21 cellular contexts compared by ENCODE assay signal in genomic region chr16:54454616-54455015, GRCh38.
"Had no signal": no experiment of that assay in that cellular context is flagged by ENCODE, and none has a peak within 500 bp of the region (broad histone marks: within the 10 kb centered on the region; RNA-seq: fewer than 3 reads in every experiment).

No MANE protein-coding gene starts in this region.

- H3K9me3 ChIP-seq: esophagus squamous epithelium, gastroesophageal sphincter, pancreas, thyroid gland, upper lobe of right lung had no signal

- H3K4me1 ChIP-seq: gastroesophageal sphincter, pancreas, thyroid gland, upper lobe of right lung had no signal

- H3K36me3 ChIP-seq: esophagus squamous epithelium, gastroesophageal sphincter, pancreas, thyroid gland, upper lobe of right lung had no signal

- H3K4me3 ChIP-seq: coronary artery, esophagus squamous epithelium, gastroesophageal sphincter, pancreas, thyroid gland, upper lobe of right lung had no signal

- ATAC-seq: activated T-cell treated with anti-CD3 and anti-CD28 coated beads, Interleukin-2, amount 50 U/mL, for 4 hours; gastroesophageal sphincter; pancreas; stimulated activated naive CD8-positive, alpha-beta T cell treated with anti-CD3 and anti-CD28 coated beads, Interleukin-15, Interleukin-2, amounts not matched to agents 100 U/mL and 50 U/mL, for 24 hours; upper lobe of right lung had no signal

- H3K27ac ChIP-seq: coronary artery, esophagus squamous epithelium, gastroesophageal sphincter, pancreas, thyroid gland, upper lobe of right lung had no signal

- H3K27me3 ChIP-seq: pancreas, thyroid gland, upper lobe of right lung had no signal

- DNase-seq: activated CD4-positive, alpha-beta T cell treated with anti-CD3 and anti-CD28 coated beads for 1 hour; activated CD8-positive, alpha-beta memory T cell treated with anti-CD3 and anti-CD28 coated beads, Interleukin-2, amount 50 U/mL, for 48 hours; activated naive CD4-positive, alpha-beta T cell; activated naive CD8-positive, alpha-beta T cell treated with anti-CD3 and anti-CD28 coated beads for 36 hours; activated T-cell treated with anti-CD3 and anti-CD28 coated beads, Interleukin-2, amount 50 U/mL, for 4 hours; amygdala; cerebellar nuclear complex; esophagus squamous epithelium; head of caudate nucleus; left ventricle myocardium superior; mammary epithelial cell; pancreas; right cardiac atrium; stimulated activated CD4-positive, alpha-beta T cell treated with anti-CD3 and anti-CD28 coated beads, Interleukin-12 subunit alpha, Interleukin-12 subunit beta, amount 100 ng/mL, for 4 hours; stimulated activated CD4-positive, alpha-beta T cell treated with anti-CD3 and anti-CD28 coated beads, Interleukin-4, amount 100 ng/mL, for 4 hours; stimulated activated naive CD8-positive, alpha-beta T cell treated with anti-CD3 and anti-CD28 coated beads, Interleukin-15, Interleukin-2, amounts not matched to agents 100 U/mL and 50 U/mL, for 24 hours; substantia nigra; thyroid gland; upper lobe of right lung had no signal
